ENCODE assay signal across 8 cellular contexts in genomic region chr20:20051767-20052073, GRCh38. TPM values are rescaled to one million over a fixed set of nuclear protein-coding genes. Genes with fewer than 3 reads are reported as not detected.
DNase-seq lines count a peak whose midpoint lies in the region; ATAC-seq and TF ChIP-seq lines count a peak whose summit lies in the region.

No MANE protein-coding gene starts in this region.

- peak overlapping the region; percentile 67 to 85 for H3K27ac ChIP-seq in coronary artery

- H3K36me3 Mint-ChIP-seq in IgD-negative memory B cell, result peaks cover 4% of the 10 kb centered on the region
- peaks cover 30% of the 10 kb centered on the region for H3K36me3 Mint-ChIP-seq in natural killer cell treated with Interleukin-12 subunit alpha and Interleukin-12 subunit beta and Interleukin-15 and Interleukin-18, amount 100 ng/mL, for 72 hours

- TF ChIP-seq CTCF in coronary artery (IDR thresholded peaks at IDR 0.05), result no peak

- H3K4me1 Mint-ChIP-seq in IgD-negative memory B cell, result peaks cover 7 to 16% (median 15%) of the 10 kb centered on the region in 3 donors
- H3K4me1 Mint-ChIP-seq in natural killer cell treated with Interleukin-12 subunit alpha and Interleukin-12 subunit beta and Interleukin-15 and Interleukin-18, amount 100 ng/mL, for 72 hours (ENCODE audit: low read depth in 2 of 2), result peaks cover 14 to 23% of the 10 kb centered on the region in 2 donors

- H3K27ac Mint-ChIP-seq in IgD-negative memory B cell, result peak overlapping the region; percentile 87 to 99 (median 99)
- peak overlapping the region; percentile 92 to 96 for H3K27ac Mint-ChIP-seq in natural killer cell treated with Interleukin-12 subunit alpha and Interleukin-12 subunit beta and Interleukin-15 and Interleukin-18, amount 100 ng/mL, for 72 hours

- H3K27me3 Mint-ChIP-seq in IgD-negative memory B cell, result peaks cover 6% of the 10 kb centered on the region
- H3K27me3 Mint-ChIP-seq in natural killer cell treated with Interleukin-12 subunit alpha and Interleukin-12 subunit beta and Interleukin-15 and Interleukin-18, amount 100 ng/mL, for 72 hours, result no peaks in the 10 kb centered on the region

- peak overlapping the region; percentile 86 for H3K4me3 ChIP-seq in coronary artery

- DNase-seq in coronary artery (ENCODE audit: low spot score), result no peak
- DNase-seq in natural killer cell treated with Interleukin-12 subunit alpha and Interleukin-12 subunit beta and Interleukin-15 and Interleukin-18, amount 100 ng/mL, for 72 hours (ENCODE audit: low spot score), result no peak
- no peak for DNase-seq in iPS-NIHi7 (ENCODE audit: extremely low spot score)

- TF ChIP-seq POLR2A in GM18505 (IDR thresholded peaks at IDR 0.05; ENCODE audit: borderline replicate concordance, extremely low read depth, insufficient read depth, insufficient read length), result no peak

- H3K4me3 Mint-ChIP-seq in IgD-negative memory B cell, result peak overlapping the region; percentile 93 to 100 (median 100)
- H3K4me3 Mint-ChIP-seq in natural killer cell treated with Interleukin-12 subunit alpha and Interleukin-12 subunit beta and Interleukin-15 and Interleukin-18, amount 100 ng/mL, for 72 hours, result peak overlapping the region; percentile 99

- H3K9me3 Mint-ChIP-seq in IgD-negative memory B cell, result no peaks in the 10 kb centered on the region
- no peaks in the 10 kb centered on the region for H3K9me3 Mint-ChIP-seq in natural killer cell treated with Interleukin-12 subunit alpha and Interleukin-12 subunit beta and Interleukin-15 and Interleukin-18, amount 100 ng/mL, for 72 hours

- ATAC-seq in GM18505 (IDR thresholded peaks at IDR 0.05; ENCODE audit: unreplicated experiment), result peak; percentile 15
- peak in 1 of 2 donors; percentile 47 for ATAC-seq in natural killer cell treated with Interleukin-12 subunit alpha and Interleukin-12 subunit beta and Interleukin-15 and Interleukin-18, amount 100 ng/mL, for 72 hours
- ATAC-seq in HG03342 (IDR thresholded peaks at IDR 0.05; ENCODE audit: unreplicated experiment), result no peak
- ATAC-seq in GM19397 (IDR thresholded peaks at IDR 0.05; ENCODE audit: unreplicated experiment), result no peak
- ATAC-seq in GM21717 (IDR thresholded peaks at IDR 0.05; ENCODE audit: unreplicated experiment), result no peak

RNA-seq across cellular contexts. Expression of gene CRNKL1, which starts 0.5 kb away (rescaled TPM):
- 9.7 TPM for polyA plus RNA-seq in IgD-negative memory B cell
- 10 to 100 TPM; 18.7 to 24.2 TPM for total RNA-seq in natural killer cell treated with Interleukin-12 subunit alpha and Interleukin-12 subunit beta and Interleukin-15 and Interleukin-18, amount 100 ng/mL, for 72 hours

RNA-seq across cellular contexts. Expression of gene CFAP61, which starts 0.6 kb away (rescaled TPM):
- not detected for polyA plus RNA-seq in IgD-negative memory B cell
- not detected for total RNA-seq in natural killer cell treated with Interleukin-12 subunit alpha and Interleukin-12 subunit beta and Interleukin-15 and Interleukin-18, amount 100 ng/mL, for 72 hours

RNA-seq across cellular contexts. Expression of gene NAA20, which starts 34.6 kb away (rescaled TPM):
- polyA plus RNA-seq in IgD-negative memory B cell, result 51.6 TPM
- 10 to 100 TPM; 62.4 to 75.8 TPM for total RNA-seq in natural killer cell treated with Interleukin-12 subunit alpha and Interleukin-12 subunit beta and Interleukin-15 and Interleukin-18, amount 100 ng/mL, for 72 hours
